Comparison of ENCODE assay signal across 15 cellular contexts in the genomic region with DNA sequence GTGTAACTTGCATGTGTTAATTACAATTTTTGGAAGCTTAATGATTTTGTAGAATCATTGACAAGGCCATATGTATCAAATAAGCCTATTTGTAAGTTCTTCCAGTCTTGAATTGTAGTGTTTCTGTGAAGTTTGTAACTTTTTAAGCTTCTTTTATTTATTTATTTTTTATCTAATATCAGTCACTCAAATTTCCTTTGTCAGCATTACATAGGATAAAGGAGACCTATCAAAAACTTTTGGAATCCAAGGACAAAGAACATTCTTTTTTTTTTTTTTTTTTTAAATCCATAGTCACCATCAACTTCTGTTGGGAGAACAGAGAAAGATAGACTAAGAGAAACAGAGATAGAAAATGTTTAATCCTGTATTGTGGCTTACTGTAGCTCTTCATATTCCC. TPM values are rescaled to one million over a fixed set of nuclear protein-coding genes. Genes with fewer than 3 reads are reported as not detected.
DNase-seq lines count a peak whose midpoint lies in the region; ATAC-seq and TF ChIP-seq lines count a peak whose summit lies in the region.
"Had no signal": no experiment of that assay in that cellular context is flagged by ENCODE, and none has a peak within 500 bp of the region (broad histone marks: within the 10 kb centered on the region; RNA-seq: fewer than 3 reads in every experiment).

No MANE protein-coding gene starts in this region.

- H3K27me3 ChIP-seq in Panc1 (ENCODE audit: control insufficient read depth, insufficient read depth, low read length) (no peaks in the 10 kb centered on the region), suprapubic skin (no peaks in the 10 kb centered on the region)
- H3K27me3 ChIP-seq: SJCRH30 had no signal

- peaks cover 50% of the 10 kb centered on the region for H3K4me1 Mint-ChIP-seq in activated naive CD4-positive, alpha-beta T cell treated with anti-CD3 and anti-CD28 coated beads, Interleukin-2, amount 50 U/mL, for 24 hours
- H3K4me1 Mint-ChIP-seq in WTC11: peaks cover 38% of the 10 kb centered on the region

- POLR2A ChIA-PET in Panc1 (lab: Charles Lee) (interaction anchor here (0.6 to 0.7 kb wide), 2 partner anchors 252 to 479 kb away, joined by 3 to 4 read pairs; no protein-coding TSS in a partner anchor), WTC11 (lab: Charles Lee) (no interaction called here)

- no peak for TF ChIP-seq POLR2A in suprapubic skin (IDR thresholded peaks at IDR 0.05)

- no peak overlapping the region for H3K27ac ChIP-seq in Panc1 (ENCODE audit: low read length)
- peak overlapping the region; percentile 95 for H3K27ac ChIP-seq in epithelial cell of prostate
- H3K27ac ChIP-seq in suprapubic skin: peak overlapping the region; percentile 77
- H3K27ac ChIP-seq: SJCRH30 had no signal

- TF ChIP-seq CTCF in Panc1 (IDR thresholded peaks at IDR 0.05): no peak
- no peak for TF ChIP-seq CTCF in suprapubic skin (IDR thresholded peaks at IDR 0.05)
- no peak for TF ChIP-seq CTCF in WTC11 (IDR thresholded peaks at IDR 0.05)

- no peaks in the 10 kb centered on the region for H3K36me3 ChIP-seq in Panc1 (ENCODE audit: control insufficient read depth, insufficient read depth, low read length)
- H3K36me3 ChIP-seq in suprapubic skin: no peaks in the 10 kb centered on the region

- intact Hi-C loops in Panc1 (cut with micrococcal nuclease; ENCODE audit: unreplicated experiment): no loop called here

- H3K4me3 ChIP-seq in Panc1 (ENCODE audit: low read depth in 2 of 2, low read length in 2 of 2) (no peak overlapping the region), suprapubic skin (no peak overlapping the region)
- H3K4me3 ChIP-seq: SJCRH30 had no signal

- CTCF ChIA-PET in Panc1 (lab: Charles Lee) (no interaction called here), WTC11 (lab: Charles Lee) (interaction anchor here (1.1 to 4.7 kb wide), 2 partner anchors 36 to 60 kb away, joined by 3 to 20 read pairs; partner anchors contain the start of gene DIP2B)

- peaks cover 10% of the 10 kb centered on the region for H3K36me3 Mint-ChIP-seq in activated naive CD4-positive, alpha-beta T cell treated with anti-CD3 and anti-CD28 coated beads, Interleukin-2, amount 50 U/mL, for 24 hours
- H3K36me3 Mint-ChIP-seq in WTC11: no peaks in the 10 kb centered on the region

- H3K9me3 Mint-ChIP-seq in activated naive CD4-positive, alpha-beta T cell treated with anti-CD3 and anti-CD28 coated beads, Interleukin-2, amount 50 U/mL, for 24 hours: no peaks in the 10 kb centered on the region
- H3K9me3 Mint-ChIP-seq in WTC11: no peaks in the 10 kb centered on the region
- H3K9me3 Mint-ChIP-seq: CD4-positive, alpha-beta memory T cell had no signal

- H3K27me3 Mint-ChIP-seq in activated naive CD4-positive, alpha-beta T cell treated with anti-CD3 and anti-CD28 coated beads, Interleukin-2, amount 50 U/mL, for 24 hours: no peaks in the 10 kb centered on the region
- H3K27me3 Mint-ChIP-seq in WTC11 (ENCODE audit: low read depth): no peaks in the 10 kb centered on the region
- H3K27me3 Mint-ChIP-seq: CD4-positive, alpha-beta memory T cell had no signal

- in situ Hi-C loops in Panc1 (cut with HindIII; ENCODE audit: low pct_unique_long_range_greater_than_20kb, low sequenced_read_pairs): no loop called here

- peaks cover 19% of the 10 kb centered on the region for H3K4me1 ChIP-seq in Panc1 (ENCODE audit: control insufficient read depth, insufficient read depth, low read length)
- H3K4me1 ChIP-seq in suprapubic skin: peaks cover 57% of the 10 kb centered on the region

- peak overlapping the region; percentile 86 for H3K27ac Mint-ChIP-seq in activated naive CD4-positive, alpha-beta T cell treated with anti-CD3 and anti-CD28 coated beads, Interleukin-2, amount 50 U/mL, for 24 hours
- no peak overlapping the region for H3K27ac Mint-ChIP-seq in WTC11

- no peak overlapping the region for H3K4me3 Mint-ChIP-seq in activated naive CD4-positive, alpha-beta T cell treated with anti-CD3 and anti-CD28 coated beads, Interleukin-2, amount 50 U/mL, for 24 hours
- no peak overlapping the region for H3K4me3 Mint-ChIP-seq in WTC11

- no peak for DNase-seq in activated naive CD4-positive, alpha-beta T cell treated with anti-CD3 and anti-CD28 coated beads, Interleukin-2, amount 50 U/mL, for 16 hours
- DNase-seq in Panc1 (ENCODE audit: low read depth, low spot score) (no peak), epithelial cell of prostate (ENCODE audit: low read depth, low spot score) (no peak), suprapubic skin (ENCODE audit: low spot score in 2 of 2) (no peak), WTC11 (ENCODE audit: low spot score) (no peak)
- no peak for DNase-seq in activated naive CD4-positive, alpha-beta T cell (lab: John Stamatoyannopoulos, UW)
- DNase-seq: CD4-positive, alpha-beta memory T cell; GOT3; NCI-H1694 treated with DMSO at 0.1 percent for 48 hours; NCI-H510A; NCI-H774; RPMI8226; SJCRH30 had no signal

- H3K9me3 ChIP-seq in Panc1 (ENCODE audit: control insufficient read depth, insufficient read depth, low read depth, low read length) (no peaks in the 10 kb centered on the region), suprapubic skin (no peaks in the 10 kb centered on the region)
- H3K9me3 ChIP-seq: SJCRH30 had no signal

- BruUV-seq in Panc1 (replicated peaks; lab: Mats Ljungman, UMichigan): TSS peak; percentile 47

- ATAC-seq in Panc1: no peak
- no peak for ATAC-seq in WTC11
- ATAC-seq in HG02678 (IDR thresholded peaks at IDR 0.05; ENCODE audit: unreplicated experiment): no peak

- TF ChIP-seq EP300 in suprapubic skin (IDR thresholded peaks at IDR 0.05): no peak

TF ChIP-seq in WTC11, 78 proteins besides CTCF, POLR2A, EP300 and RAD21:
- TF ChIP-seq ATF1 (CRISPR knock-in tag; IDR thresholded peaks at IDR 0.05): no peak
- TF ChIP-seq ELF4 (CRISPR knock-in tag; IDR thresholded peaks at IDR 0.05; ENCODE audit: low read depth): no peak
- TF ChIP-seq AR (CRISPR knock-in tag; IDR thresholded peaks at IDR 0.05): no peak
- TF ChIP-seq NR3C1 (CRISPR knock-in tag; conservative IDR thresholded peaks at IDR 0.05; ENCODE audit: low read depth): no peak
- TF ChIP-seq ESRRA (CRISPR knock-in tag; IDR thresholded peaks at IDR 0.05; ENCODE audit: borderline replicate concordance): no peak
- no peak for TF ChIP-seq ZNF671 (CRISPR knock-in tag; IDR thresholded peaks at IDR 0.05)
- TF ChIP-seq, protein P1, sequence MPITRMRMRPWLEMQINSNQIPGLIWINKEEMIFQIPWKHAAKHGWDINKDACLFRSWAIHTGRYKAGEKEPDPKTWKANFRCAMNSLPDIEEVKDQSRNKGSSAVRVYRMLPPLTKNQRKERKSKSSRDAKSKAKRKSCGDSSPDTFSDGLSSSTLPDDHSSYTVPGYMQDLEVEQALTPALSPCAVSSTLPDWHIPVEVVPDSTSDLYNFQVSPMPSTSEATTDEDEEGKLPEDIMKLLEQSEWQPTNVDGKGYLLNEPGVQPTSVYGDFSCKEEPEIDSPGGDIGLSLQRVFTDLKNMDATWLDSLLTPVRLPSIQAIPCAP (CRISPR knock-in tag; IDR thresholded peaks at IDR 0.05): no peak
- TF ChIP-seq CBFB (CRISPR knock-in tag; IDR thresholded peaks at IDR 0.05; ENCODE audit: low read depth): no peak
- no peak for TF ChIP-seq ETV6 (CRISPR knock-in tag; IDR thresholded peaks at IDR 0.05)
- TF ChIP-seq TEAD1 (CRISPR knock-in tag; IDR thresholded peaks at IDR 0.05): no peak
- no peak for TF ChIP-seq ZNF121 (CRISPR knock-in tag; IDR thresholded peaks at IDR 0.05)
- TF ChIP-seq FOXP1 (CRISPR knock-in tag; IDR thresholded peaks at IDR 0.05; ENCODE audit: borderline replicate concordance): no peak
- no peak for TF ChIP-seq MXD4 (CRISPR knock-in tag; IDR thresholded peaks at IDR 0.05; ENCODE audit: borderline replicate concordance)

RNA-seq across cellular contexts. Expression of gene DIP2B, which starts 36.4 kb away (rescaled TPM):
- 30.2 TPM for total RNA-seq in Panc1 (2021; ENCODE audit: unreplicated experiment)
- 16.4 TPM for polyA plus RNA-seq in Panc1 (2012; ENCODE audit: insufficient read length)
- total RNA-seq in suprapubic skin: 10 to 100 TPM; 68.6 to 97.2 (median 73.7) TPM
- total RNA-seq in WTC11 (2021): 20.6 to 26.1 TPM (median 22.0 TPM) in 3 replicates
